Comparison of ENCODE assay signal across 8 cellular contexts in the genomic region with DNA sequence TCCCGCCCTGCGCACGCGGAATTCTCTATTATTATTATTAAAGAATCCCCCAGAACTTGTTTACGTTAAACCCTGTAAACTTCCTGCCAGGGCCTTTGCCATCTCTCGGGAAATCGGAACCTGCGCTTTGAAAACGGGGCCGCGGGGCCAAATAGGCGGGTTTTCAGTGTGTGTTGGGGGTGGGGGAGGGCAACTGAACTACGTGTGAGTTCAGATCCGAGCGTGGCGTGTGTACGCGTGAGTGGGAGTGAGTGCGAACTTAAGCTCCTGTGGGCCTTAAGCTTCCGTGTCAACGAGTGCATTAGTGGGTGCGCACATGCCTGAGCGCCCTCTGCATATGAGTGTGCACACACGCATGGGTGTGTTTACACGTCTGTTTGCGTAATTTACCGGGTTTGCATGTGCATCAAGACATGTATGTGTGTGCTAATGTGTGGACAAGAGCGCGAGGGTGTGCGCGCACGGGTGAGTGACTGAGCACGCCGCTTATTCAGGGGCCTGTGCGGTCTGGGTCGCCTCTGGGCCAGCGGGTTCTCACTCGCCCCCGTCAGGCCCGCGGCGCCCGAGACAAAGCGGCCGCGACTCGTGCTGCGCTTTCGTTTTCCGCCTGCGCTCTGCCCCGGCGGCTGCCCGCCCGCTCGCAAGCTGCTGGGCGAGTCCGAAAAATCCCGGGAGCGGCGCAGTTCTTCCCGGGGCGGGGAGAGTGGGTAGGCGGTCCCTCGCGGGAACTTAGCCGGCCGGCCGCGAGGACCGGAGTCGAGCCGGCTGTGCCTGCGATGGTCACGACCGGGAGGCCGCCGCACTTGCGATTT. TPM values are rescaled to one million over a fixed set of nuclear protein-coding genes. Genes with fewer than 3 reads are reported as not detected.
A peak's percentile ranks its signal among the peaks of the same experiment; 100 is the strongest.
DNase-seq lines count a peak whose midpoint lies in the region; ATAC-seq and TF ChIP-seq lines count a peak whose summit lies in the region.

No MANE protein-coding gene starts in this region.

- H3K4me1 ChIP-seq in SJCRH30, result peaks cover 12% of the 10 kb centered on the region; the same call in 1 of the 2 replicates

- H3K27ac Mint-ChIP-seq in naive thymus-derived CD8-positive, alpha-beta T cell, result no peak overlapping the region

- H3K27me3 ChIP-seq in SJCRH30, result no peaks in the 10 kb centered on the region

- H3K9me3 Mint-ChIP-seq in naive thymus-derived CD8-positive, alpha-beta T cell, result no peaks in the 10 kb centered on the region

- peak overlapping the region; percentile 89 for H3K27ac ChIP-seq in SJCRH30

- peaks cover 7% of the 10 kb centered on the region for H3K36me3 ChIP-seq in SJCRH30

- no peaks in the 10 kb centered on the region for H3K9me3 ChIP-seq in SJCRH30 (replicated peaks)

- peaks cover 0 to 4% (median 0%) of the 10 kb centered on the region in 3 donors for H3K36me3 Mint-ChIP-seq in naive thymus-derived CD8-positive, alpha-beta T cell

- H3K4me1 Mint-ChIP-seq in naive thymus-derived CD8-positive, alpha-beta T cell, result peaks cover 12 to 45% (median 33%) of the 10 kb centered on the region in 4 donors

- peaks cover 42 to 77% (median 58%) of the 10 kb centered on the region in 5 donors for H3K27me3 Mint-ChIP-seq in naive thymus-derived CD8-positive, alpha-beta T cell

- DNase-seq in NCI-H1417 (lab: John Stamatoyannopoulos, UW), result peak in 2 of 3 experiments; percentile 56 to 68
- no peak for DNase-seq in NCI-H1417 treated with DMSO at 0.1 percent for 48 hours (lab: John Stamatoyannopoulos, UW)
- peak; percentile 65 to 67 for DNase-seq in SJCRH30
- peak; percentile 50 for DNase-seq in epithelial cell of esophagus (ENCODE audit: low read depth)
- DNase-seq in naive thymus-derived CD8-positive, alpha-beta T cell, result no peak
- no peak for DNase-seq in NCI-H345 treated with DMSO at 0.1 percent for 48 hours (lab: John Stamatoyannopoulos, UW; ENCODE audit: unreplicated experiment)

- H3K4me3 ChIP-seq in SJCRH30 (peak overlapping the region; percentile 67), epithelial cell of esophagus (ENCODE audit: low read length) (peak overlapping the region; percentile 26)

- ATAC-seq in naive thymus-derived CD8-positive, alpha-beta T cell, result no peak
- no peak for ATAC-seq in HG03432 (IDR thresholded peaks at IDR 0.05; ENCODE audit: unreplicated experiment)
- no peak for ATAC-seq in GM18870 (IDR thresholded peaks at IDR 0.05; ENCODE audit: unreplicated experiment)

- POLR2A ChIA-PET in naive thymus-derived CD8-positive, alpha-beta T cell (lab: Charles Lee), result no interaction called here

- peak overlapping the region; percentile 56 to 88 (median 80) for H3K4me3 Mint-ChIP-seq in naive thymus-derived CD8-positive, alpha-beta T cell

- TF ChIP-seq CTCF in epithelial cell of esophagus (IDR thresholded peaks at IDR 0.05; ENCODE audit: insufficient read depth, low read depth, low read length, missing control alignments), result no peak

RNA-seq across cellular contexts. Expression of a gene that starts 1.2 kb away (rescaled TPM):
- total RNA-seq in SJCRH30 (2014; rRNA removed; shearing (Covaris generic)), result 24.6 and 24.9 TPM in 2 replicates
- total RNA-seq in naive thymus-derived CD8-positive, alpha-beta T cell, result not detected
- polyA plus RNA-seq in naive thymus-derived CD8-positive, alpha-beta T cell, result not detected

RNA-seq across cellular contexts. Expression of a gene that starts 45.9 kb away (rescaled TPM):
- total RNA-seq in SJCRH30 (2014; rRNA removed; shearing (Covaris generic)), result 5.9 and 7.2 TPM in 2 replicates
- total RNA-seq in naive thymus-derived CD8-positive, alpha-beta T cell, result 10 to 100 TPM; 37.9 to 41.6 TPM
- polyA plus RNA-seq in naive thymus-derived CD8-positive, alpha-beta T cell, result 10 to 100 TPM in 2 of 3 donors, 1 to 10 TPM in 1; 9.8 to 19.0 (median 16.1) TPM

RNA-seq across cellular contexts. Expression of a gene that starts 57.5 kb away (rescaled TPM):
- 3.0 and 3.1 TPM in 2 replicates for total RNA-seq in SJCRH30 (2014; rRNA removed; shearing (Covaris generic))
- not detected for total RNA-seq in naive thymus-derived CD8-positive, alpha-beta T cell
- not detected for polyA plus RNA-seq in naive thymus-derived CD8-positive, alpha-beta T cell

Comparison
In these comparisons a context has a peak if more than half of its experiments do, and no peak if none do; other contexts are left out.
1. DNase-seq: peak in NCI-H1417 (2 of 3), SJCRH30 (2 of 2) and epithelial cell of esophagus (single experiment); none in NCI-H1417 treated with DMSO at 0.1 percent for 48 hours (single experiment), naive thymus-derived CD8-positive, alpha-beta T cell (0 of 10) and NCI-H345 treated with DMSO at 0.1 percent for 48 hours (single experiment).
2. RNA of a gene that starts 1.2 kb away (total RNA-seq): 24.6 to 24.9 TPM in SJCRH30; not detected in naive thymus-derived CD8-positive, alpha-beta T cell; every median in the first group is over 10 times any median in the second.